Comparison of ENCODE assay signal across 1 cellular context in the genomic region with DNA sequence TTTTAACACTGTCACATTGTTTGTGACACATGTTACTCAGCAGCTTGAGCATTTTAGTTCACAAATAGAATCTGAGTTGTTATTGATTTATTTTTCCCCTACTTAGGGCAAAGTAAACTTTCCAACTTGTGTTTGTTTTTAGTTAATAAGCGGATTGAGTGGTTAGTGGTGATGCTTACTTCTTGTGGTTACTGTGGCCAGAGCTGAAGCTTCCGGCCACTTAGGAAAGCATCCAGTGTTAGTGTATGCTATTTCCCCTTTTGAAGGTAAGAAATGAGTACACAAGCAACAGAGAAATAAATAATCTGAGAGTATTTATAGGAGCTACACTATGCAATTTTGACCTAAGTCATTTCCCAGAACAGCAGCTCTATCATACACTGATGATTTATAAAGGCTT.
TF ChIP-seq lines count a peak whose summit lies in the region.

No MANE protein-coding gene starts in this region.

TF ChIP-seq in H1, 55 proteins besides CTCF, POLR2A, EP300 and RAD21 (continued from another document):
- TF ChIP-seq, protein P1, sequence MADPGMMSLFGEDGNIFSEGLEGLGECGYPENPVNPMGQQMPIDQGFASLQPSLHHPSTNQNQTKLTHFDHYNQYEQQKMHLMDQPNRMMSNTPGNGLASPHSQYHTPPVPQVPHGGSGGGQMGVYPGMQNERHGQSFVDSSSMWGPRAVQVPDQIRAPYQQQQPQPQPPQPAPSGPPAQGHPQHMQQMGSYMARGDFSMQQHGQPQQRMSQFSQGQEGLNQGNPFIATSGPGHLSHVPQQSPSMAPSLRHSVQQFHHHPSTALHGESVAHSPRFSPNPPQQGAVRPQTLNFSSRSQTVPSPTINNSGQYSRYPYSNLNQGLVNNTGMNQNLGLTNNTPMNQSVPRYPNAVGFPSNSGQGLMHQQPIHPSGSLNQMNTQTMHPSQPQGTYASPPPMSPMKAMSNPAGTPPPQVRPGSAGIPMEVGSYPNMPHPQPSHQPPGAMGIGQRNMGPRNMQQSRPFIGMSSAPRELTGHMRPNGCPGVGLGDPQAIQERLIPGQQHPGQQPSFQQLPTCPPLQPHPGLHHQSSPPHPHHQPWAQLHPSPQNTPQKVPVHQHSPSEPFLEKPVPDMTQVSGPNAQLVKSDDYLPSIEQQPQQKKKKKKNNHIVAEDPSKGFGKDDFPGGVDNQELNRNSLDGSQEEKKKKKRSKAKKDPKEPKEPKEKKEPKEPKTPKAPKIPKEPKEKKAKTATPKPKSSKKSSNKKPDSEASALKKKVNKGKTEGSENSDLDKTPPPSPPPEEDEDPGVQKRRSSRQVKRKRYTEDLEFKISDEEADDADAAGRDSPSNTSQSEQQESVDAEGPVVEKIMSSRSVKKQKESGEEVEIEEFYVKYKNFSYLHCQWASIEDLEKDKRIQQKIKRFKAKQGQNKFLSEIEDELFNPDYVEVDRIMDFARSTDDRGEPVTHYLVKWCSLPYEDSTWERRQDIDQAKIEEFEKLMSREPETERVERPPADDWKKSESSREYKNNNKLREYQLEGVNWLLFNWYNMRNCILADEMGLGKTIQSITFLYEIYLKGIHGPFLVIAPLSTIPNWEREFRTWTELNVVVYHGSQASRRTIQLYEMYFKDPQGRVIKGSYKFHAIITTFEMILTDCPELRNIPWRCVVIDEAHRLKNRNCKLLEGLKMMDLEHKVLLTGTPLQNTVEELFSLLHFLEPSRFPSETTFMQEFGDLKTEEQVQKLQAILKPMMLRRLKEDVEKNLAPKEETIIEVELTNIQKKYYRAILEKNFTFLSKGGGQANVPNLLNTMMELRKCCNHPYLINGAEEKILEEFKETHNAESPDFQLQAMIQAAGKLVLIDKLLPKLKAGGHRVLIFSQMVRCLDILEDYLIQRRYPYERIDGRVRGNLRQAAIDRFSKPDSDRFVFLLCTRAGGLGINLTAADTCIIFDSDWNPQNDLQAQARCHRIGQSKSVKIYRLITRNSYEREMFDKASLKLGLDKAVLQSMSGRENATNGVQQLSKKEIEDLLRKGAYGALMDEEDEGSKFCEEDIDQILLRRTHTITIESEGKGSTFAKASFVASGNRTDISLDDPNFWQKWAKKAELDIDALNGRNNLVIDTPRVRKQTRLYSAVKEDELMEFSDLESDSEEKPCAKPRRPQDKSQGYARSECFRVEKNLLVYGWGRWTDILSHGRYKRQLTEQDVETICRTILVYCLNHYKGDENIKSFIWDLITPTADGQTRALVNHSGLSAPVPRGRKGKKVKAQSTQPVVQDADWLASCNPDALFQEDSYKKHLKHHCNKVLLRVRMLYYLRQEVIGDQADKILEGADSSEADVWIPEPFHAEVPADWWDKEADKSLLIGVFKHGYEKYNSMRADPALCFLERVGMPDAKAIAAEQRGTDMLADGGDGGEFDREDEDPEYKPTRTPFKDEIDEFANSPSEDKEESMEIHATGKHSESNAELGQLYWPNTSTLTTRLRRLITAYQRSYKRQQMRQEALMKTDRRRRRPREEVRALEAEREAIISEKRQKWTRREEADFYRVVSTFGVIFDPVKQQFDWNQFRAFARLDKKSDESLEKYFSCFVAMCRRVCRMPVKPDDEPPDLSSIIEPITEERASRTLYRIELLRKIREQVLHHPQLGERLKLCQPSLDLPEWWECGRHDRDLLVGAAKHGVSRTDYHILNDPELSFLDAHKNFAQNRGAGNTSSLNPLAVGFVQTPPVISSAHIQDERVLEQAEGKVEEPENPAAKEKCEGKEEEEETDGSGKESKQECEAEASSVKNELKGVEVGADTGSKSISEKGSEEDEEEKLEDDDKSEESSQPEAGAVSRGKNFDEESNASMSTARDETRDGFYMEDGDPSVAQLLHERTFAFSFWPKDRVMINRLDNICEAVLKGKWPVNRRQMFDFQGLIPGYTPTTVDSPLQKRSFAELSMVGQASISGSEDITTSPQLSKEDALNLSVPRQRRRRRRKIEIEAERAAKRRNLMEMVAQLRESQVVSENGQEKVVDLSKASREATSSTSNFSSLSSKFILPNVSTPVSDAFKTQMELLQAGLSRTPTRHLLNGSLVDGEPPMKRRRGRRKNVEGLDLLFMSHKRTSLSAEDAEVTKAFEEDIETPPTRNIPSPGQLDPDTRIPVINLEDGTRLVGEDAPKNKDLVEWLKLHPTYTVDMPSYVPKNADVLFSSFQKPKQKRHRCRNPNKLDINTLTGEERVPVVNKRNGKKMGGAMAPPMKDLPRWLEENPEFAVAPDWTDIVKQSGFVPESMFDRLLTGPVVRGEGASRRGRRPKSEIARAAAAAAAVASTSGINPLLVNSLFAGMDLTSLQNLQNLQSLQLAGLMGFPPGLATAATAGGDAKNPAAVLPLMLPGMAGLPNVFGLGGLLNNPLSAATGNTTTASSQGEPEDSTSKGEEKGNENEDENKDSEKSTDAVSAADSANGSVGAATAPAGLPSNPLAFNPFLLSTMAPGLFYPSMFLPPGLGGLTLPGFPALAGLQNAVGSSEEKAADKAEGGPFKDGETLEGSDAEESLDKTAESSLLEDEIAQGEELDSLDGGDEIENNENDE (IDR thresholded peaks at IDR 0.05; ENCODE audit: insufficient replicate concordance, low read length) = no peak
- TF ChIP-seq HDAC6 (IDR thresholded peaks at IDR 0.05; ENCODE audit: low read depth, low read length) = no peak
- no peak for TF ChIP-seq NANOG (IDR thresholded peaks at IDR 0.05; ENCODE audit: insufficient read depth, low read depth, low read length, poor library complexity, severe bottlenecking)
- TF ChIP-seq PHF8 (conservative IDR thresholded peaks at IDR 0.05; ENCODE audit: low read depth, low read length) = no peak
- no peak for TF ChIP-seq KDM1A (IDR thresholded peaks at IDR 0.05; ENCODE audit: borderline replicate concordance, low read length)
- no peak for TF ChIP-seq SAP30 (IDR thresholded peaks at IDR 0.05; ENCODE audit: insufficient read depth, insufficient replicate concordance, low read length)
